In genomic region chr14:94768521-94769412, GRCh38 we compare ENCODE assay signal across 9 cellular contexts. TPM values are rescaled to one million over a fixed set of nuclear protein-coding genes. Genes with fewer than 3 reads are reported as not detected.
A peak's percentile ranks its signal among the peaks of the same experiment; 100 is the strongest.
DNase-seq lines count a peak whose midpoint lies in the region; ATAC-seq, FAIRE-seq and TF ChIP-seq lines count a peak whose summit lies in the region.
"Had no signal": no experiment of that assay in that cellular context is flagged by ENCODE, and none has a peak within 500 bp of the region (broad histone marks: within the 10 kb centered on the region; RNA-seq: fewer than 3 reads in every experiment).

No MANE protein-coding gene starts in this region.

- no peak for TF ChIP-seq EP300 in suprapubic skin (IDR thresholded peaks at IDR 0.05)

- intact Hi-C loops in activated CD4-positive, alpha-beta T cell treated with anti-CD3 and anti-CD28 coated beads, Interleukin-2, amount 10 ng/mL, durations not matched to agents 24 days and 14 days (cut with micrococcal nuclease) = no loop called here
- intact Hi-C loops in left lung (cut with DNase I) = no loop called here

- peak overlapping the region; percentile 73 for H3K4me2 ChIP-seq in astrocyte (ENCODE audit: low read length)

- peaks cover 84% of the 10 kb centered on the region for H3K27me3 ChIP-seq in astrocyte (ENCODE audit: insufficient read depth, low read length)
- H3K27me3 ChIP-seq in left lung = peaks cover 98 to 100% of the 10 kb centered on the region in 2 donors
- H3K27me3 ChIP-seq in suprapubic skin = peaks cover 95% of the 10 kb centered on the region

- peaks cover 18% of the 10 kb centered on the region for H3K9me3 Mint-ChIP-seq in activated CD4-positive, alpha-beta T cell treated with anti-CD3 and anti-CD28 coated beads, Interleukin-2, amount 10 ng/mL, durations not matched to agents 24 days and 14 days
- H3K9me3 Mint-ChIP-seq in astrocyte (ENCODE audit: unreplicated experiment) = peaks cover 19% of the 10 kb centered on the region

- no peak for ATAC-seq in left lung
- ATAC-seq in GM21447 (IDR thresholded peaks at IDR 0.05; ENCODE audit: unreplicated experiment) = no peak

- peaks cover 83% of the 10 kb centered on the region for H3K27me3 Mint-ChIP-seq in activated CD4-positive, alpha-beta T cell treated with anti-CD3 and anti-CD28 coated beads, Interleukin-2, amount 10 ng/mL, durations not matched to agents 24 days and 14 days
- H3K27me3 Mint-ChIP-seq in astrocyte (ENCODE audit: low read depth, unreplicated experiment) = peaks cover 83% of the 10 kb centered on the region

- no peaks in the 10 kb centered on the region for H3K79me2 ChIP-seq in astrocyte (ENCODE audit: insufficient read depth, low read length)

- no peak overlapping the region for H3K9ac ChIP-seq in astrocyte (ENCODE audit: low read length)

- TF ChIP-seq CTCF in astrocyte (IDR thresholded peaks at IDR 0.05; ENCODE audit: insufficient read depth, low read depth, low read length) (no peak), left lung (IDR thresholded peaks at IDR 0.05) (no peak), suprapubic skin (IDR thresholded peaks at IDR 0.05) (no peak)

- H3K4me3 Mint-ChIP-seq in activated CD4-positive, alpha-beta T cell treated with anti-CD3 and anti-CD28 coated beads, Interleukin-2, amount 10 ng/mL, durations not matched to agents 24 days and 14 days = peak overlapping the region; percentile 66
- H3K4me3 Mint-ChIP-seq in astrocyte (ENCODE audit: unreplicated experiment) = peak overlapping the region; percentile 73

- peaks cover 9% of the 10 kb centered on the region for H3K4me1 Mint-ChIP-seq in activated CD4-positive, alpha-beta T cell treated with anti-CD3 and anti-CD28 coated beads, Interleukin-2, amount 10 ng/mL, durations not matched to agents 24 days and 14 days
- H3K4me1 Mint-ChIP-seq in astrocyte (ENCODE audit: low read depth, unreplicated experiment) = no peaks in the 10 kb centered on the region

- H3K36me3 ChIP-seq in astrocyte (ENCODE audit: insufficient read depth, low read length) = no peaks in the 10 kb centered on the region
- H3K36me3 ChIP-seq in left lung = no peaks in the 10 kb centered on the region
- no peaks in the 10 kb centered on the region for H3K36me3 ChIP-seq in suprapubic skin

- no peak for FAIRE-seq in astrocyte (lab: Jason Lieb, UNC)

- H2AFZ ChIP-seq in astrocyte (ENCODE audit: low read depth, low read length) = peak overlapping the region; percentile 55

- no peak overlapping the region for H3K27ac ChIP-seq in astrocyte (ENCODE audit: low read depth, low read length)
- H3K27ac ChIP-seq in left lung = no peak overlapping the region
- H3K27ac ChIP-seq in suprapubic skin = no peak overlapping the region

- H3K9me3 ChIP-seq in astrocyte (ENCODE audit: insufficient read depth, low read depth, low read length) = peaks cover 5% of the 10 kb centered on the region
- no peaks in the 10 kb centered on the region for H3K9me3 ChIP-seq in left lung
- no peaks in the 10 kb centered on the region for H3K9me3 ChIP-seq in suprapubic skin

- peak overlapping the region; percentile 37 for H3K4me3 ChIP-seq in astrocyte (ENCODE audit: insufficient read depth, low read depth, low read length)
- peak overlapping the region; percentile 3 to 42 for H3K4me3 ChIP-seq in left lung
- H3K4me3 ChIP-seq in suprapubic skin = peak overlapping the region; percentile 57

- TF ChIP-seq POLR2A in suprapubic skin (IDR thresholded peaks at IDR 0.05) = no peak
- no peak for TF ChIP-seq POLR2A in erythroblast (IDR thresholded peaks at IDR 0.05; ENCODE audit: low read length)

- H3K27ac Mint-ChIP-seq in activated CD4-positive, alpha-beta T cell treated with anti-CD3 and anti-CD28 coated beads, Interleukin-2, amount 10 ng/mL, durations not matched to agents 24 days and 14 days = peak overlapping the region; percentile 54
- H3K27ac Mint-ChIP-seq in astrocyte (ENCODE audit: unreplicated experiment) = peak overlapping the region; percentile 15

- H4K20me1 ChIP-seq in astrocyte (ENCODE audit: insufficient read depth, low read length) = peaks cover 1% of the 10 kb centered on the region

- WGBS in suprapubic skin = 12% methylated on average over 52 of the region's 84 CpGs

- peaks cover 5% of the 10 kb centered on the region for H3K4me1 ChIP-seq in astrocyte (ENCODE audit: insufficient read depth, low read length)
- peaks cover 11 to 21% of the 10 kb centered on the region in 2 donors for H3K4me1 ChIP-seq in left lung
- peaks cover 29% of the 10 kb centered on the region for H3K4me1 ChIP-seq in suprapubic skin

- peaks cover 7% of the 10 kb centered on the region for H3K36me3 Mint-ChIP-seq in activated CD4-positive, alpha-beta T cell treated with anti-CD3 and anti-CD28 coated beads, Interleukin-2, amount 10 ng/mL, durations not matched to agents 24 days and 14 days (ENCODE audit: low read depth)
- H3K36me3 Mint-ChIP-seq in astrocyte (ENCODE audit: low read depth, unreplicated experiment) = peaks cover 2% of the 10 kb centered on the region

- DNase-seq in activated CD4-positive, alpha-beta T cell treated with anti-CD3 and anti-CD28 coated beads, Interleukin-2, amount 10 ng/mL, durations not matched to agents 24 days and 14 days = peak; percentile 73
- DNase-seq in activated CD4-positive, alpha-beta T cell treated with anti-CD3 and anti-CD28 coated beads for 4 hours = no peak
- no peak for DNase-seq in astrocyte (ENCODE audit: low read depth)
- peak in 1 of 2 donors; percentile 79 for DNase-seq in left lung
- no peak for DNase-seq in suprapubic skin (ENCODE audit: low spot score in 2 of 2)
- DNase-seq in erythroblast (lab: John Stamatoyannopoulos, UW) = no peak
- no peak for DNase-seq in AML-193 (lab: John Stamatoyannopoulos, UW)
- DNase-seq: EL had no signal

RNA-seq across cellular contexts. Expression of gene GSC, which starts 1.1 kb away (rescaled TPM):
- not detected in 2 replicates for total RNA-seq in activated CD4-positive, alpha-beta T cell treated with anti-CD3 and anti-CD28 coated beads, Interleukin-2, amount 10 ng/mL, durations not matched to agents 24 days and 14 days
- total RNA-seq in astrocyte (not detected in 2 replicates), left lung (not detected), suprapubic skin (1 to 10 TPM in 1 of 4 donors, not detected in 3; 1.6 TPM)
